In the genomic region with DNA sequence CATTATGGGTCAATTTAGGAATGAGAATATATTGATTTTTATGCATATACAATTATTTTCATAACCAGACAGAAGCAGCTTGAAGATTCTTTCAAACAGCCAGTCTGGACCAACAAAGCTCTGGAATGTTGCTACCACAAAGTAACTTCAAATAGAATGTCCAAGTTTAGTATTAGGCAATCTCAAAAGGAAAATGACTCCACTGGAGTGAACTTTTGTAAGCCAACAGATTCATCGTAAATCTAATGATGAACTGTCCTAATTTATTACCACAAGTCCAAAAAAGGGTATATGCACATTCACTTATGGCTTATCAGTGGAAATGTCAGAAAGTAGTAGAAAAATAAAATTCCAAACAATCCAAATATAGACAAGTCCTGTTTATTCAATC, we compare ENCODE assay signal across 1 cellular context.
TF ChIP-seq lines count a peak whose summit lies in the region.

No MANE protein-coding gene starts in this region.

TF ChIP-seq in IMR-90, 13 proteins besides CTCF, POLR2A, EP300 and RAD21:
- TF ChIP-seq NFE2L2 (IDR thresholded peaks at IDR 0.05; ENCODE audit: low read depth, low read length) (no peak), CEBPB (IDR thresholded peaks at IDR 0.05; ENCODE audit: low read depth, low read length) (peak; percentile 87)
